Comparison of ENCODE assay signal across 17 cellular contexts in the genomic region with DNA sequence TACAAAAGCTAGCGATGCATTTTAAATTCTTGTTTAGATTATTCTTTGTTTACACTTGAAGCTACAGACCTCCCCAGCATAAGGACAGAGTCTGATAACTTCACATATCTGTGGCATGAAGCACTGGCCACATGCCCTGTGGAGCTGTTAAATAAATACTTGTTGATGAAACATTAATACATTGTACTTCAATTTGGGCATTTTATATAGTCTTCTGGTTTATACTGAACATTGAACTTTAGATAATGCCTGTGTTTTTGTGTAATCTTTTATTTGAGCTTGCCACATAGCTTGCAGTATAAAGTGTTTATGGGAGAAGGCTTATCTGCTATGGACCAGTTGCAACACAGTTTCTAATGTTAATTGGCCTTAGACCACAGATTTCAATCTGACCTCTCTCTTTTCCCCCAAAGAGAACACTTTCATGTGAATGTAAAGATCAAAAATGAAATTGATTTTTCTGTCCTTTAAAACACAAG. TPM values are rescaled to one million over a fixed set of nuclear protein-coding genes. Genes with fewer than 3 reads are reported as not detected.
A peak's percentile ranks its signal among the peaks of the same experiment; 100 is the strongest.
DNase-seq lines count a peak whose midpoint lies in the region; ATAC-seq and TF ChIP-seq lines count a peak whose summit lies in the region.
"Had no signal": no experiment of that assay in that cellular context is flagged by ENCODE, and none has a peak within 500 bp of the region (broad histone marks: within the 10 kb centered on the region; RNA-seq: fewer than 3 reads in every experiment).

No MANE protein-coding gene starts in this region.

- no peak overlapping the region for H3K4me3 ChIP-seq in HCT116 (replicated peaks in 1 of 2; ENCODE audit: low read depth in 1 of 2, low read length in 2 of 2)
- H3K4me3 ChIP-seq in smooth muscle cell, result no peak overlapping the region
- H3K4me3 ChIP-seq: GM23338 had no signal

- RAD21 ChIA-PET in HCT116 (lab: Charles Lee; ENCODE audit: low non-redundant PET in 1 of 2, low total read pairs in 2 of 2, uncharacterized antibody in 2 of 2, unreplicated experiment in 2 of 2), result no interaction called here

- no peaks in the 10 kb centered on the region for H3K36me3 Mint-ChIP-seq in T-cell

- BruUV-seq in HCT116 (replicated peaks; lab: Mats Ljungman, UMichigan), result no TSS peak

- H3K27ac ChIP-seq in HCT116 (ENCODE audit: low read depth, low read length) (no peak overlapping the region), VCaP (peak overlapping the region; percentile 80), foreskin keratinocyte (peak overlapping the region; percentile 24), smooth muscle cell (ENCODE audit: low read depth) (peak overlapping the region; percentile 8)

- no peak for TF ChIP-seq CTCF in HCT116 (IDR thresholded peaks at IDR 0.05 in 2 of 3, conservative IDR thresholded peaks at IDR 0.05 in 1 of 3; ENCODE audit: borderline replicate concordance in 1 of 3, insufficient read depth in 1 of 3, low read depth in 2 of 3, low read length in 2 of 3)
- TF ChIP-seq CTCF in VCaP (conservative IDR thresholded peaks at IDR 0.05), result no peak
- TF ChIP-seq CTCF in foreskin keratinocyte (conservative IDR thresholded peaks at IDR 0.05), result no peak
- no peak for TF ChIP-seq CTCF in smooth muscle cell (IDR thresholded peaks at IDR 0.05; ENCODE audit: borderline replicate concordance, insufficient read depth, poor library complexity, severe bottlenecking)

- H3K4me1 Mint-ChIP-seq in T-cell, result peaks cover 0 to 6% (median 4%) of the 10 kb centered on the region in 3 donors

- H3K4me3 Mint-ChIP-seq in T-cell, result no peak overlapping the region
- H3K4me3 Mint-ChIP-seq: GM23338; T-helper 1 cell treated with Interleukin-12 subunit alpha and Interleukin-12 subunit beta and Interleukin-4 antibody, amounts not matched to agents 30 μg/mL and 1 μg/mL, for 36 hours had no signal

- H3K4me1 ChIP-seq in HCT116 (ENCODE audit: control insufficient read depth in 1 of 2, insufficient read depth in 2 of 2, low read length in 2 of 2) (peaks cover 16 to 32% of the 10 kb centered on the region in 2 experiments), foreskin keratinocyte (peaks cover 51% of the 10 kb centered on the region), smooth muscle cell (ENCODE audit: low read depth) (no peaks in the 10 kb centered on the region)

- intact Hi-C loops in HCT116 (cut with micrococcal nuclease), result no loop called here

- no peaks in the 10 kb centered on the region for H4K20me1 ChIP-seq in HCT116 (ENCODE audit: insufficient read depth)
- no peaks in the 10 kb centered on the region for H4K20me1 ChIP-seq in smooth muscle cell (ENCODE audit: low read depth)

- no peak for DNase-seq in HCT116 (ENCODE audit: low read depth, low spot score)
- DNase-seq in foreskin keratinocyte, result no peak
- no peak for DNase-seq in smooth muscle cell (lab: John Stamatoyannopoulos, UW; ENCODE audit: unreplicated experiment)
- no peak for DNase-seq in NCI-H345 (lab: John Stamatoyannopoulos, UW)
- DNase-seq in activated effector memory CD4-positive, alpha-beta T cell treated with Interleukin-2 at 50 U/mL for 16 hours, result no peak
- no peak for DNase-seq in T-cell
- DNase-seq: activated CD4-positive, CD25-positive, alpha-beta regulatory T cell; activated gamma-delta T cell treated with Interleukin-2 at 50 U/mL for 16 hours; C1 segment of cervical spinal cord; DND-41; NCI-H748 treated with DMSO at 0.1 percent for 48 hours; retina; RPMI8226 had no signal

- ATAC-seq in HCT116 (no peak), foreskin keratinocyte (no peak), T-cell (replicated peaks in 1 of 4) (no peak)
- ATAC-seq: GM23338 had no signal

- peak overlapping the region; percentile 55 for H3K4me2 ChIP-seq in HCT116 (ENCODE audit: low read length)
- H3K4me2 ChIP-seq in smooth muscle cell, result peak overlapping the region; percentile 64
- H3K4me2 ChIP-seq: GM23338 had no signal

- no peak overlapping the region for H3K27ac Mint-ChIP-seq in T-cell
- H3K27ac Mint-ChIP-seq: GM23338; T-helper 1 cell treated with Interleukin-12 subunit alpha and Interleukin-12 subunit beta and Interleukin-4 antibody, amounts not matched to agents 30 μg/mL and 1 μg/mL, for 36 hours had no signal

- H3K9ac ChIP-seq in HCT116 (ENCODE audit: low read length), result no peak overlapping the region
- no peak overlapping the region for H3K9ac ChIP-seq in smooth muscle cell (ENCODE audit: low read depth)

- H3K9me3 ChIP-seq in HCT116 (ENCODE audit: control insufficient read depth in 1 of 2, insufficient read depth in 1 of 2, low read depth in 1 of 2, low read length in 2 of 2) (no peaks in the 10 kb centered on the region), smooth muscle cell (replicated peaks; ENCODE audit: low read depth) (no peaks in the 10 kb centered on the region)

- H3K79me2 ChIP-seq in HCT116 (ENCODE audit: insufficient read depth, low read length), result no peaks in the 10 kb centered on the region
- no peaks in the 10 kb centered on the region for H3K79me2 ChIP-seq in smooth muscle cell (ENCODE audit: low read depth)

- WGBS in smooth muscle cell (ENCODE audit: low lambda C conversion rate), result 23% methylated on average over 1 of the region's 1 CpG

- H3K36me3 ChIP-seq in HCT116 (ENCODE audit: control insufficient read depth in 1 of 2, insufficient read depth in 2 of 2, low read length in 2 of 2) (no peaks in the 10 kb centered on the region), smooth muscle cell (ENCODE audit: low read depth) (no peaks in the 10 kb centered on the region)

- no peaks in the 10 kb centered on the region for H3K9me2 ChIP-seq in HCT116 (ENCODE audit: insufficient read depth)

- POLR2A ChIA-PET in HCT116 (lab: Charles Lee) (interaction anchor here (0.8 to 1.7 kb wide), 2 partner anchors 48 to 88 kb away, joined by 4 to 7 read pairs; partner anchors contain the start of genes FRK and NT5DC1), T-cell (lab: Charles Lee) (no interaction called here)

- peaks cover 13 to 27% of the 10 kb centered on the region in 2 donors for H3K27me3 Mint-ChIP-seq in T-cell

- TF ChIP-seq RAD21 in HCT116 (IDR thresholded peaks at IDR 0.05; ENCODE audit: low read depth), result no peak

- no peaks in the 10 kb centered on the region for H3K27me3 ChIP-seq in HCT116 (ENCODE audit: insufficient read depth, low read length)
- H3K27me3 ChIP-seq in foreskin keratinocyte, result no peaks in the 10 kb centered on the region
- H3K27me3 ChIP-seq in smooth muscle cell (ENCODE audit: low read depth), result no peaks in the 10 kb centered on the region

- H3F3A ChIP-seq in smooth muscle cell (ENCODE audit: low read depth), result peaks cover 11% of the 10 kb centered on the region

- no peaks in the 10 kb centered on the region for H3K9me3 Mint-ChIP-seq in T-cell
- H3K9me3 Mint-ChIP-seq: GM23338; T-helper 1 cell treated with Interleukin-12 subunit alpha and Interleukin-12 subunit beta and Interleukin-4 antibody, amounts not matched to agents 30 μg/mL and 1 μg/mL, for 36 hours had no signal

- CTCF ChIA-PET in HCT116 (lab: Charles Lee) (interaction anchor here (1.1 to 3.5 kb wide), 5 partner anchors 29 to 99 kb away, joined by 3 to 10 read pairs (median 4); partner anchors contain the start of gene FRK), T-cell (lab: Charles Lee) (interaction anchor here (0.8 to 2.5 kb wide), 5 partner anchors 31 to 99 kb away, joined by 3 to 16 read pairs (median 6); no protein-coding TSS in a partner anchor)

- H2AFZ ChIP-seq in HCT116 (ENCODE audit: low read depth, low read length, poor library complexity, severe bottlenecking) (no peak overlapping the region), smooth muscle cell (ENCODE audit: low read depth) (no peak overlapping the region)
- H2AFZ ChIP-seq: GM23338 had no signal

- no peak for TF ChIP-seq POLR2A in HCT116 (IDR thresholded peaks at IDR 0.05; ENCODE audit: borderline replicate concordance, extremely low read depth, insufficient read depth, insufficient read length)

TF ChIP-seq in HCT116, 20 proteins besides CTCF, POLR2A, EP300 and RAD21:
- TF ChIP-seq ZFX (IDR thresholded peaks at IDR 0.05), result no peak

RNA-seq across cellular contexts. Expression of gene FRK, which starts 48.2 kb away (rescaled TPM):
- total RNA-seq in HCT116 (2021; ENCODE audit: unreplicated experiment), result 3.7 TPM
- 0.70 and 0.75 TPM in 2 replicates for polyA plus RNA-seq in HCT116 (2012)
- 2.5 and 3.4 TPM in 2 replicates for total RNA-seq in foreskin keratinocyte
- polyA plus RNA-seq in foreskin keratinocyte, result 0.41 and 0.45 TPM in 2 replicates
- total RNA-seq in smooth muscle cell, result 1.4 and 1.6 TPM in 2 replicates
- 0.11 and 0.54 TPM in 2 replicates for polyA plus RNA-seq in smooth muscle cell
- total RNA-seq in T-cell, result under 1 TPM; 0.02 to 0.07 (median 0.06) TPM
- polyA plus RNA-seq: neural cell had no signal
